Comparison of ENCODE assay signal across 9 cellular contexts in genomic region chr6:35757461-35758123, GRCh38. TPM values are rescaled to one million over a fixed set of nuclear protein-coding genes. Genes with fewer than 3 reads are reported as not detected.
DNase-seq lines count a peak whose midpoint lies in the region; ATAC-seq and TF ChIP-seq lines count a peak whose summit lies in the region.
"Had no signal": no experiment of that assay in that cellular context is flagged by ENCODE, and none has a peak within 500 bp of the region (broad histone marks: within the 10 kb centered on the region; RNA-seq: fewer than 3 reads in every experiment).

No MANE protein-coding gene starts in this region.

- POLR2A ChIA-PET in Panc1 (lab: Charles Lee): no interaction called here

- H3K9me3 Mint-ChIP-seq in activated naive CD8-positive, alpha-beta T cell treated with anti-CD3 and anti-CD28 coated beads for 36 hours: no peaks in the 10 kb centered on the region
- H3K9me3 Mint-ChIP-seq: stimulated activated naive CD8-positive, alpha-beta T cell treated with anti-CD3 and anti-CD28 coated beads, Interleukin-15, Interleukin-2, amounts not matched to agents 100 ng/mL and 50 ng/mL, for 24 hours had no signal

- DNase-seq in AG08396 (ENCODE audit: low spot score) (peak; percentile 48), GM13976 (ENCODE audit: low spot score) (peak; percentile 68), Panc1 (ENCODE audit: low read depth, low spot score) (no peak), fibroblast of the aortic adventitia (ENCODE audit: low read depth) (peak; percentile 38), superior temporal gyrus (ENCODE audit: extremely low spot score) (no peak), GF-D8 (lab: John Stamatoyannopoulos, UW) (no peak)
- DNase-seq in activated naive CD8-positive, alpha-beta T cell treated with anti-CD3 and anti-CD28 coated beads for 36 hours: no peak
- DNase-seq in activated T-cell treated with anti-CD3 and anti-CD28 coated beads, Interleukin-2, amount 50 U/mL, for 1 hour: no peak

- ATAC-seq in Panc1: peak; percentile 85

- H3K4me3 ChIP-seq in Panc1 (ENCODE audit: low read depth in 2 of 2, low read length in 2 of 2): no peak overlapping the region
- no peak overlapping the region for H3K4me3 ChIP-seq in fibroblast of the aortic adventitia (ENCODE audit: low read depth, low read length)

- H3K27me3 ChIP-seq in Panc1 (ENCODE audit: control insufficient read depth, insufficient read depth, low read length): 0 out of 2 replicates have a peak, but pooled peaks cover 2% of the 10 kb centered on the region

- BruUV-seq in Panc1 (replicated peaks; lab: Mats Ljungman, UMichigan): no TSS peak

- no peaks in the 10 kb centered on the region for H3K4me1 ChIP-seq in Panc1 (ENCODE audit: control insufficient read depth, insufficient read depth, low read length)

- no peak overlapping the region for H3K27ac ChIP-seq in Panc1 (ENCODE audit: low read length)

- CTCF ChIA-PET in Panc1 (lab: Charles Lee): interaction anchor here (0.6 to 0.8 kb wide), 2 partner anchors 21 to 72 kb away, joined by 3 read pairs; partner anchors contain the start of gene ARMC12

- H3K9me3 ChIP-seq in Panc1 (ENCODE audit: control insufficient read depth, insufficient read depth, low read depth, low read length): no peaks in the 10 kb centered on the region

- intact Hi-C loops in Panc1 (cut with micrococcal nuclease; ENCODE audit: unreplicated experiment): no loop called here

- TF ChIP-seq CTCF in GM13976 (IDR thresholded peaks at IDR 0.05; ENCODE audit: borderline replicate concordance, control extremely low read depth, extremely low read depth, insufficient read depth, missing control alignments): peak; percentile 27
- peak; percentile 75 for TF ChIP-seq CTCF in Panc1 (IDR thresholded peaks at IDR 0.05)
- peak; percentile 57 for TF ChIP-seq CTCF in fibroblast of the aortic adventitia (IDR thresholded peaks at IDR 0.05; ENCODE audit: insufficient read depth, low read length)

- peaks cover 41% of the 10 kb centered on the region for H3K27me3 Mint-ChIP-seq in activated naive CD8-positive, alpha-beta T cell treated with anti-CD3 and anti-CD28 coated beads for 36 hours

- no peak overlapping the region for H3K4me3 Mint-ChIP-seq in activated naive CD8-positive, alpha-beta T cell treated with anti-CD3 and anti-CD28 coated beads for 36 hours
- H3K4me3 Mint-ChIP-seq: stimulated activated naive CD8-positive, alpha-beta T cell treated with anti-CD3 and anti-CD28 coated beads, Interleukin-15, Interleukin-2, amounts not matched to agents 100 ng/mL and 50 ng/mL, for 24 hours had no signal

- no peaks in the 10 kb centered on the region for H3K36me3 ChIP-seq in Panc1 (ENCODE audit: control insufficient read depth, insufficient read depth, low read length)

- no peak overlapping the region for H3K27ac Mint-ChIP-seq in activated naive CD8-positive, alpha-beta T cell treated with anti-CD3 and anti-CD28 coated beads for 36 hours
- H3K27ac Mint-ChIP-seq: stimulated activated naive CD8-positive, alpha-beta T cell treated with anti-CD3 and anti-CD28 coated beads, Interleukin-15, Interleukin-2, amounts not matched to agents 100 ng/mL and 50 ng/mL, for 24 hours had no signal

- in situ Hi-C loops in GM13976 (cut with MboI; ENCODE audit: low sequenced_read_pairs, unreplicated experiment) (no loop called here), Panc1 (cut with HindIII; ENCODE audit: low pct_unique_long_range_greater_than_20kb, low sequenced_read_pairs) (no loop called here)

- no peaks in the 10 kb centered on the region for H3K4me1 Mint-ChIP-seq in activated naive CD8-positive, alpha-beta T cell treated with anti-CD3 and anti-CD28 coated beads for 36 hours

- H3K36me3 Mint-ChIP-seq in activated naive CD8-positive, alpha-beta T cell treated with anti-CD3 and anti-CD28 coated beads for 36 hours: no peaks in the 10 kb centered on the region

RNA-seq across cellular contexts. Expression of gene CLPSL2, which starts 18.8 kb away (rescaled TPM):
- total RNA-seq in Panc1 (2021; ENCODE audit: unreplicated experiment): 0.57 TPM
- not detected for polyA plus RNA-seq in Panc1 (2012; ENCODE audit: insufficient read length)
- not detected in 2 replicates for total RNA-seq in fibroblast of the aortic adventitia (ENCODE audit: low replicate concordance)
- not detected for total RNA-seq in activated naive CD8-positive, alpha-beta T cell treated with anti-CD3 and anti-CD28 coated beads for 36 hours

RNA-seq across cellular contexts. Expression of gene ARMC12, which starts 20.8 kb away (rescaled TPM):
- 1.4 TPM for total RNA-seq in Panc1 (2021; ENCODE audit: unreplicated experiment)
- polyA plus RNA-seq in Panc1 (2012; ENCODE audit: insufficient read length): 0.99 TPM
- 0.45 TPM in 1 of 2 replicates, not detected in the other for total RNA-seq in fibroblast of the aortic adventitia (ENCODE audit: low replicate concordance)
- total RNA-seq in activated naive CD8-positive, alpha-beta T cell treated with anti-CD3 and anti-CD28 coated beads for 36 hours: 1 to 10 TPM; 1.8 to 2.0 TPM

RNA-seq across cellular contexts. Expression of gene CLPSL1, which starts 23.2 kb away (rescaled TPM):
- total RNA-seq in Panc1 (2021; ENCODE audit: unreplicated experiment) (not detected), fibroblast of the aortic adventitia (ENCODE audit: low replicate concordance) (not detected in 2 replicates)
- polyA plus RNA-seq in Panc1 (2012; ENCODE audit: insufficient read length): not detected
- not detected for total RNA-seq in activated naive CD8-positive, alpha-beta T cell treated with anti-CD3 and anti-CD28 coated beads for 36 hours

RNA-seq across cellular contexts. Expression of gene CLPS, which starts 39.5 kb away (rescaled TPM):
- total RNA-seq in Panc1 (2021; ENCODE audit: unreplicated experiment) (4.0 TPM), fibroblast of the aortic adventitia (ENCODE audit: low replicate concordance) (not detected in 2 replicates)
- polyA plus RNA-seq in Panc1 (2012; ENCODE audit: insufficient read length): not detected
- not detected for total RNA-seq in activated naive CD8-positive, alpha-beta T cell treated with anti-CD3 and anti-CD28 coated beads for 36 hours

RNA-seq across cellular contexts. Expression of gene LHFPL5, which starts 47.6 kb away (rescaled TPM):
- total RNA-seq in Panc1 (2021; ENCODE audit: unreplicated experiment): not detected
- polyA plus RNA-seq in Panc1 (2012; ENCODE audit: insufficient read length): not detected
- total RNA-seq in fibroblast of the aortic adventitia (ENCODE audit: low replicate concordance): not detected in 2 replicates
- total RNA-seq in activated naive CD8-positive, alpha-beta T cell treated with anti-CD3 and anti-CD28 coated beads for 36 hours: not detected

Comparison
In these comparisons a context has a peak if more than half of its experiments do, and no peak if none do; other contexts are left out.
1. DNase-seq: peak in AG08396 (single experiment), GM13976 (single experiment) and fibroblast of the aortic adventitia (single experiment); none in Panc1 (single experiment), activated naive CD8-positive, alpha-beta T cell treated with anti-CD3 and anti-CD28 coated beads for 36 hours (single experiment), activated T-cell treated with anti-CD3 and anti-CD28 coated beads, Interleukin-2, amount 50 U/mL, for 1 hour (single experiment), superior temporal gyrus (single experiment) and GF-D8 (single experiment).
2. Peak in every context shown above with its lines, with median percentiles within 50 percentile points of each other: CTCF ChIP-seq.